ENCODE assay signal across 17 cellular contexts in genomic region chr2:157857881-157858280, GRCh38. TPM values are rescaled to one million over a fixed set of nuclear protein-coding genes. Genes with fewer than 3 reads are reported as not detected.
A peak's percentile ranks its signal among the peaks of the same experiment; 100 is the strongest.
DNase-seq lines count a peak whose midpoint lies in the region; ATAC-seq, FAIRE-seq and TF ChIP-seq lines count a peak whose summit lies in the region.
"Had no signal": no experiment of that assay in that cellular context is flagged by ENCODE, and none has a peak within 500 bp of the region (broad histone marks: within the 10 kb centered on the region; RNA-seq: fewer than 3 reads in every experiment).

No MANE protein-coding gene starts in this region.

- no peaks in the 10 kb centered on the region for H3K9me3 Mint-ChIP-seq in astrocyte (ENCODE audit: unreplicated experiment)
- H3K9me3 Mint-ChIP-seq: activated naive CD8-positive, alpha-beta T cell treated with anti-CD3 and anti-CD28 coated beads, Interleukin-2, amount 50 U/mL, for 24 hours had no signal

- peak overlapping the region; percentile 1 for H3K27ac Mint-ChIP-seq in astrocyte (ENCODE audit: unreplicated experiment)
- H3K27ac Mint-ChIP-seq: activated naive CD8-positive, alpha-beta T cell treated with anti-CD3 and anti-CD28 coated beads, Interleukin-2, amount 50 U/mL, for 24 hours had no signal

- ATAC-seq in left colon, result peak; percentile 60
- ATAC-seq in GM18505 (IDR thresholded peaks at IDR 0.05; ENCODE audit: unreplicated experiment), result no peak
- ATAC-seq in HG02759 (IDR thresholded peaks at IDR 0.05; ENCODE audit: unreplicated experiment), result no peak
- ATAC-seq: activated naive CD8-positive, alpha-beta T cell treated with anti-CD3 and anti-CD28 coated beads, Interleukin-2, amount 50 U/mL, for 24 hours had no signal

- peaks cover 18% of the 10 kb centered on the region for H4K20me1 ChIP-seq in astrocyte (ENCODE audit: insufficient read depth, low read length)

- H3K27me3 Mint-ChIP-seq in astrocyte (ENCODE audit: low read depth, unreplicated experiment), result no peaks in the 10 kb centered on the region
- H3K27me3 Mint-ChIP-seq: activated naive CD8-positive, alpha-beta T cell treated with anti-CD3 and anti-CD28 coated beads, Interleukin-2, amount 50 U/mL, for 24 hours had no signal

- H2AFZ ChIP-seq in astrocyte (ENCODE audit: low read depth, low read length), result no peak overlapping the region

- no peaks in the 10 kb centered on the region for H3K27me3 ChIP-seq in astrocyte (ENCODE audit: insufficient read depth, low read length)
- H3K27me3 ChIP-seq: spleen had no signal

- TF ChIP-seq POLR2A in GM18505 (IDR thresholded peaks at IDR 0.05; ENCODE audit: borderline replicate concordance, extremely low read depth, insufficient read depth, insufficient read length), result no peak

- H3K4me3 Mint-ChIP-seq in astrocyte (ENCODE audit: unreplicated experiment), result no peak overlapping the region
- H3K4me3 Mint-ChIP-seq: activated naive CD8-positive, alpha-beta T cell treated with anti-CD3 and anti-CD28 coated beads, Interleukin-2, amount 50 U/mL, for 24 hours had no signal

- FAIRE-seq in astrocyte (lab: Jason Lieb, UNC), result no peak
- FAIRE-seq: endothelial cell of umbilical vein, H1 had no signal

- H3K4me1 Mint-ChIP-seq in astrocyte (ENCODE audit: low read depth, unreplicated experiment), result peaks cover 17% of the 10 kb centered on the region

- H3K36me3 ChIP-seq in astrocyte (ENCODE audit: insufficient read depth, low read length), result no peaks in the 10 kb centered on the region

- DNase-seq in AG20443 (ENCODE audit: low spot score) (peak; percentile 23), EL (peak; percentile 12), astrocyte (ENCODE audit: low read depth) (no peak), left colon (no peak), germinal center (ENCODE audit: low spot score) (no peak), dedifferentiated amniotic fluid mesenchymal stem cell (ENCODE audit: extremely low spot score) (no peak)
- DNase-seq: activated CD8-positive, alpha-beta memory T cell treated with anti-CD3 and anti-CD28 coated beads, Interleukin-2, amount 50 U/mL, for 48 hours; activated naive CD8-positive, alpha-beta T cell treated with anti-CD3 and anti-CD28 coated beads, Interleukin-2, amount 50 U/mL, for 24 hours; C1 segment of cervical spinal cord; NCI-H1105; NCI-H446; SK-N-SH; spleen had no signal

- intact Hi-C loops in left colon (cut with DNase I, micrococcal nuclease), result no loop called here

- no peak for TF ChIP-seq CTCF in astrocyte (IDR thresholded peaks at IDR 0.05; ENCODE audit: insufficient read depth, low read depth, low read length)

- H3K36me3 Mint-ChIP-seq in astrocyte (ENCODE audit: low read depth, unreplicated experiment), result peaks cover 4% of the 10 kb centered on the region

- H3K4me3 ChIP-seq in astrocyte (ENCODE audit: insufficient read depth, low read depth, low read length), result no peak overlapping the region
- H3K4me3 ChIP-seq: spleen had no signal

- H3K9me3 ChIP-seq in astrocyte (ENCODE audit: insufficient read depth, low read depth, low read length), result no peaks in the 10 kb centered on the region
- H3K9me3 ChIP-seq: SK-N-SH, spleen had no signal

- peaks cover 77% of the 10 kb centered on the region for H3K79me2 ChIP-seq in astrocyte (ENCODE audit: insufficient read depth, low read length)

- peak overlapping the region; percentile 22 for H3K9ac ChIP-seq in astrocyte (ENCODE audit: low read length)
- H3K9ac ChIP-seq: SK-N-SH had no signal

- H3K27ac ChIP-seq in astrocyte (ENCODE audit: low read depth, low read length), result peak overlapping the region; percentile 58
- H3K27ac ChIP-seq: spleen had no signal

- H3K4me1 ChIP-seq in astrocyte (ENCODE audit: insufficient read depth, low read length), result peaks cover 25% of the 10 kb centered on the region

- H3K4me2 ChIP-seq in astrocyte (ENCODE audit: low read length), result peak overlapping the region; percentile 13
- H3K4me2 ChIP-seq: SK-N-SH had no signal

RNA-seq across cellular contexts. Expression of gene ACVR1, which starts 18.2 kb away (rescaled TPM):
- 45.9 and 54.6 TPM in 2 replicates for total RNA-seq in astrocyte
- total RNA-seq in left colon, result 10 to 100 TPM; 13.6 to 19.1 TPM

Comparison
In these comparisons a context has a peak if more than half of its experiments do, and no peak if none do; other contexts are left out.
1. DNase-seq: peak in AG20443 (single experiment) and EL (single experiment); none in astrocyte (single experiment), left colon (0 of 2), germinal center (single experiment) and dedifferentiated amniotic fluid mesenchymal stem cell (single experiment).